ENCODE assay signal across 8 cellular contexts in the genomic region with DNA sequence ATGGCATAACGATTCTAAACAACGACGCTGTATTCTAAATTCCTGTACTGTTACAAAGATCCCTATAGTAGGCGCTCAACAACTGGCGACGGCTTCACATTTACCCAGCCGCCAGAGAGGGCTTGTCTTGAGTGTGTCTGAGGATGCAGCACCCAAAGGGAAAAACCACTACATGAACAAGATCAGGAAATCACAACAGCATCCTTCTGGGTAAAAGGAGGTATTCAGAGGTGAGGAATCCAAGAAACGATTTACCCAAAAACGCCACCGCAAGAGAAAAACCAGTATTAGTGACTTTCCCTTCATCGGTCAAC. TPM values are rescaled to one million over a fixed set of nuclear protein-coding genes. Genes with fewer than 3 reads are reported as not detected.
DNase-seq lines count a peak whose midpoint lies in the region; ATAC-seq and TF ChIP-seq lines count a peak whose summit lies in the region.

No MANE protein-coding gene starts in this region.

- peak overlapping the region; percentile 76 for H3K27ac ChIP-seq in DND-41 (ENCODE audit: low read length)
- H3K27ac ChIP-seq in PC-9, result peak overlapping the region; percentile 36

- POLR2A ChIA-PET in PC-9 (lab: Charles Lee; ENCODE audit: unreplicated experiment), result interaction anchor here (0.5 to 0.7 kb wide), 3 partner anchors 67 to 1030 kb away, joined by 3 to 4 read pairs (median 3); no protein-coding TSS in a partner anchor

- H3K4me3 ChIP-seq in DND-41 (ENCODE audit: low read depth in 1 of 2, low read length in 2 of 2), result peak overlapping the region; percentile 72 to 88
- peak overlapping the region; percentile 79 for H3K4me3 ChIP-seq in PC-9

- no peak overlapping the region for H3K4me3 Mint-ChIP-seq in activated T-cell treated with anti-CD3 and anti-CD28 coated beads, Interleukin-2, amount 50 U/mL, for 4 hours
- no peak overlapping the region for H3K4me3 Mint-ChIP-seq in nephron
- no peak overlapping the region for H3K4me3 Mint-ChIP-seq in stimulated activated naive CD8-positive, alpha-beta T cell treated with anti-CD3 and anti-CD28 coated beads, Interleukin-15, amount 100 ng/mL, for 72 hours

- peaks cover 56% of the 10 kb centered on the region for H3K79me2 ChIP-seq in DND-41 (ENCODE audit: insufficient read depth, low read length)
- peaks cover 22% of the 10 kb centered on the region for H3K79me2 ChIP-seq in PC-9 (ENCODE audit: low read depth)

- peaks cover 17% of the 10 kb centered on the region for H3F3A ChIP-seq in PC-9 (ENCODE audit: insufficient read depth, low read depth)

- H3K36me3 ChIP-seq in DND-41 (ENCODE audit: insufficient read depth, low read length) (peaks cover 7% of the 10 kb centered on the region; the same call in 1 of the 2 replicates), PC-9 (ENCODE audit: low read depth) (0 out of 2 replicates have a peak, but pooled peaks cover 3% of the 10 kb centered on the region)

- H2AFZ ChIP-seq in DND-41 (ENCODE audit: low read depth, low read length), result peak overlapping the region; percentile 88
- peak overlapping the region; percentile 90 for H2AFZ ChIP-seq in PC-9

- H3K4me1 ChIP-seq in DND-41 (ENCODE audit: insufficient read depth, low read length), result peaks cover 39% of the 10 kb centered on the region
- peaks cover 11% of the 10 kb centered on the region for H3K4me1 ChIP-seq in PC-9 (replicated peaks; ENCODE audit: insufficient read depth)

- TF ChIP-seq EP300 in Ishikawa (IDR thresholded peaks at IDR 0.05; ENCODE audit: borderline replicate concordance), result no peak

- ATAC-seq in DND-41 (ENCODE audit: insufficient read depth, low read depth), result peak; percentile 82
- peak; percentile 77 for ATAC-seq in GM21619 (IDR thresholded peaks at IDR 0.05; ENCODE audit: unreplicated experiment)
- peak; percentile 71 to 76 for ATAC-seq in activated T-cell treated with anti-CD3 and anti-CD28 coated beads, Interleukin-2, amount 50 U/mL, for 4 hours
- ATAC-seq in stimulated activated naive CD8-positive, alpha-beta T cell treated with anti-CD3 and anti-CD28 coated beads, Interleukin-15, amount 100 ng/mL, for 72 hours, result peak; percentile 74

- no peaks in the 10 kb centered on the region for H3K9me2 ChIP-seq in PC-9 (ENCODE audit: insufficient read depth)

- no peak overlapping the region for H3K27ac Mint-ChIP-seq in nephron
- no peak overlapping the region for H3K27ac Mint-ChIP-seq in stimulated activated naive CD8-positive, alpha-beta T cell treated with anti-CD3 and anti-CD28 coated beads, Interleukin-15, amount 100 ng/mL, for 72 hours

- peaks cover 4% of the 10 kb centered on the region for H3K36me3 Mint-ChIP-seq in activated T-cell treated with anti-CD3 and anti-CD28 coated beads, Interleukin-2, amount 50 U/mL, for 4 hours (ENCODE audit: insufficient read depth)
- peaks cover 32% of the 10 kb centered on the region for H3K36me3 Mint-ChIP-seq in nephron (ENCODE audit: low read depth)

- no peaks in the 10 kb centered on the region for H3K27me3 Mint-ChIP-seq in activated T-cell treated with anti-CD3 and anti-CD28 coated beads, Interleukin-2, amount 50 U/mL, for 4 hours (ENCODE audit: low read depth)
- H3K27me3 Mint-ChIP-seq in nephron (ENCODE audit: low read depth), result no peaks in the 10 kb centered on the region
- H3K27me3 Mint-ChIP-seq in stimulated activated naive CD8-positive, alpha-beta T cell treated with anti-CD3 and anti-CD28 coated beads, Interleukin-15, amount 100 ng/mL, for 72 hours, result no peaks in the 10 kb centered on the region

- CTCF ChIA-PET in PC-9 (lab: Charles Lee), result interaction anchor here (0.6 kb wide), 1 partner anchor 238 kb away, joined by 4 read pairs; no protein-coding TSS in a partner anchor

- H3K9me3 ChIP-seq in DND-41 (ENCODE audit: insufficient read depth, low read length, severe bottlenecking) (no peaks in the 10 kb centered on the region), PC-9 (ENCODE audit: insufficient read depth, low read depth) (no peaks in the 10 kb centered on the region)

- no TSS peak for BruUV-seq in PC-9 (replicated peaks; lab: Mats Ljungman, UMichigan)

- TF ChIP-seq RAD21 in Ishikawa (IDR thresholded peaks at IDR 0.05; ENCODE audit: low read depth), result peak; percentile 55

- DNase-seq in DND-41, result peak; percentile 80
- peak; percentile 73 to 81 for DNase-seq in PC-9
- DNase-seq in activated T-cell treated with anti-CD3 and anti-CD28 coated beads, Interleukin-2, amount 50 U/mL, for 4 hours, result peak; percentile 50
- DNase-seq in fibroblast of peridontal ligament (ENCODE audit: extremely low read depth), result peak; percentile 86
- DNase-seq in stimulated activated naive CD8-positive, alpha-beta T cell treated with anti-CD3 and anti-CD28 coated beads, Interleukin-15, amount 100 ng/mL, for 72 hours, result peak; percentile 58 to 70

- no peaks in the 10 kb centered on the region for H3K9me3 Mint-ChIP-seq in activated T-cell treated with anti-CD3 and anti-CD28 coated beads, Interleukin-2, amount 50 U/mL, for 4 hours
- H3K9me3 Mint-ChIP-seq in nephron, result peaks cover 7% of the 10 kb centered on the region
- no peaks in the 10 kb centered on the region for H3K9me3 Mint-ChIP-seq in stimulated activated naive CD8-positive, alpha-beta T cell treated with anti-CD3 and anti-CD28 coated beads, Interleukin-15, amount 100 ng/mL, for 72 hours

- TF ChIP-seq CTCF in DND-41 (IDR thresholded peaks at IDR 0.05; ENCODE audit: borderline replicate concordance, extremely low read depth, low read length, poor library complexity, severe bottlenecking) (peak; percentile 87), PC-9 (conservative IDR thresholded peaks at IDR 0.05) (peak; percentile 78), nephron (IDR thresholded peaks at IDR 0.05; ENCODE audit: unreplicated experiment in 3 of 3) (peak; percentile 60 to 74 (median 64))

- intact Hi-C loops in PC-9 (cut with micrococcal nuclease; ENCODE audit: unreplicated experiment), result loop anchor here (1.0 to 10.0 kb wide), 6 partner anchors 43 to 1176 kb away; a partner anchor contains a TSS

- H3K4me2 ChIP-seq in DND-41 (ENCODE audit: insufficient read depth, low read length), result peak overlapping the region; percentile 70
- H3K4me2 ChIP-seq in PC-9, result peak overlapping the region; percentile 85

- H3K4me1 Mint-ChIP-seq in activated T-cell treated with anti-CD3 and anti-CD28 coated beads, Interleukin-2, amount 50 U/mL, for 4 hours (ENCODE audit: low read depth), result peaks cover 5% of the 10 kb centered on the region
- H3K4me1 Mint-ChIP-seq in nephron, result peaks cover 6% of the 10 kb centered on the region
- H3K4me1 Mint-ChIP-seq in stimulated activated naive CD8-positive, alpha-beta T cell treated with anti-CD3 and anti-CD28 coated beads, Interleukin-15, amount 100 ng/mL, for 72 hours, result peaks cover 10% of the 10 kb centered on the region

- H3K27me3 ChIP-seq in DND-41 (ENCODE audit: insufficient read depth, low read length, poor library complexity) (no peaks in the 10 kb centered on the region), PC-9 (ENCODE audit: insufficient read depth, low read depth) (no peaks in the 10 kb centered on the region)

- H4K20me1 ChIP-seq in DND-41 (ENCODE audit: insufficient read depth, low read length) (no peaks in the 10 kb centered on the region), PC-9 (ENCODE audit: insufficient read depth) (no peaks in the 10 kb centered on the region)

- H3K9ac ChIP-seq in DND-41 (ENCODE audit: low read depth, low read length), result peak overlapping the region; percentile 75

TF ChIP-seq in Ishikawa, 13 proteins besides CTCF, POLR2A, EP300 and RAD21 (continues in another document):
- no peak for TF ChIP-seq ZBTB7A (IDR thresholded peaks at IDR 0.05; ENCODE audit: low read depth)
- TF ChIP-seq, protein P1, sequence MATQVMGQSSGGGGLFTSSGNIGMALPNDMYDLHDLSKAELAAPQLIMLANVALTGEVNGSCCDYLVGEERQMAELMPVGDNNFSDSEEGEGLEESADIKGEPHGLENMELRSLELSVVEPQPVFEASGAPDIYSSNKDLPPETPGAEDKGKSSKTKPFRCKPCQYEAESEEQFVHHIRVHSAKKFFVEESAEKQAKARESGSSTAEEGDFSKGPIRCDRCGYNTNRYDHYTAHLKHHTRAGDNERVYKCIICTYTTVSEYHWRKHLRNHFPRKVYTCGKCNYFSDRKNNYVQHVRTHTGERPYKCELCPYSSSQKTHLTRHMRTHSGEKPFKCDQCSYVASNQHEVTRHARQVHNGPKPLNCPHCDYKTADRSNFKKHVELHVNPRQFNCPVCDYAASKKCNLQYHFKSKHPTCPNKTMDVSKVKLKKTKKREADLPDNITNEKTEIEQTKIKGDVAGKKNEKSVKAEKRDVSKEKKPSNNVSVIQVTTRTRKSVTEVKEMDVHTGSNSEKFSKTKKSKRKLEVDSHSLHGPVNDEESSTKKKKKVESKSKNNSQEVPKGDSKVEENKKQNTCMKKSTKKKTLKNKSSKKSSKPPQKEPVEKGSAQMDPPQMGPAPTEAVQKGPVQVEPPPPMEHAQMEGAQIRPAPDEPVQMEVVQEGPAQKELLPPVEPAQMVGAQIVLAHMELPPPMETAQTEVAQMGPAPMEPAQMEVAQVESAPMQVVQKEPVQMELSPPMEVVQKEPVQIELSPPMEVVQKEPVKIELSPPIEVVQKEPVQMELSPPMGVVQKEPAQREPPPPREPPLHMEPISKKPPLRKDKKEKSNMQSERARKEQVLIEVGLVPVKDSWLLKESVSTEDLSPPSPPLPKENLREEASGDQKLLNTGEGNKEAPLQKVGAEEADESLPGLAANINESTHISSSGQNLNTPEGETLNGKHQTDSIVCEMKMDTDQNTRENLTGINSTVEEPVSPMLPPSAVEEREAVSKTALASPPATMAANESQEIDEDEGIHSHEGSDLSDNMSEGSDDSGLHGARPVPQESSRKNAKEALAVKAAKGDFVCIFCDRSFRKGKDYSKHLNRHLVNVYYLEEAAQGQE (IDR thresholded peaks at IDR 0.05; ENCODE audit: low read depth), result no peak
- TF ChIP-seq TAF1 (IDR thresholded peaks at IDR 0.05; ENCODE audit: low read depth), result no peak
- TF ChIP-seq CREB1 (IDR thresholded peaks at IDR 0.05; ENCODE audit: low read depth), result no peak
- TF ChIP-seq TEAD4 (IDR thresholded peaks at IDR 0.05), result no peak
- TF ChIP-seq, protein P2, sequence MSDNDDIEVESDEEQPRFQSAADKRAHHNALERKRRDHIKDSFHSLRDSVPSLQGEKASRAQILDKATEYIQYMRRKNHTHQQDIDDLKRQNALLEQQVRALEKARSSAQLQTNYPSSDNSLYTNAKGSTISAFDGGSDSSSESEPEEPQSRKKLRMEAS (IDR thresholded peaks at IDR 0.05), result no peak
- TF ChIP-seq FOXM1 (IDR thresholded peaks at IDR 0.05; ENCODE audit: borderline replicate concordance, low read depth), result no peak
- no peak for TF ChIP-seq CEBPB (IDR thresholded peaks at IDR 0.05)

RNA-seq across cellular contexts. Expression of a gene that starts 0.7 kb away (rescaled TPM):
- 29.4 and 30.2 TPM in 2 replicates for total RNA-seq in PC-9 (2021)
- 10 to 100 TPM; 14.6 to 20.9 (median 15.9) TPM for total RNA-seq in activated T-cell treated with anti-CD3 and anti-CD28 coated beads, Interleukin-2, amount 50 U/mL, for 4 hours

RNA-seq across cellular contexts. Expression of a gene that starts 43.1 kb away (rescaled TPM):
- 155 and 178 TPM in 2 replicates for total RNA-seq in PC-9 (2021)
- total RNA-seq in activated T-cell treated with anti-CD3 and anti-CD28 coated beads, Interleukin-2, amount 50 U/mL, for 4 hours, result 10 to 100 TPM; 48.6 to 51.4 (median 50.3) TPM

Comparison
In these comparisons a context has a peak if more than half of its experiments do, and no peak if none do; other contexts are left out.
1. Peak in every context shown above with its lines: DNase-seq, ATAC-seq, H3K4me3 ChIP-seq and H3K27ac ChIP-seq.